9 cellular contexts compared by ENCODE assay signal in genomic region chr14:59161571-59162175, GRCh38. TPM values are rescaled to one million over a fixed set of nuclear protein-coding genes. Genes with fewer than 3 reads are reported as not detected.
A peak's percentile ranks its signal among the peaks of the same experiment; 100 is the strongest.
DNase-seq lines count a peak whose midpoint lies in the region; ATAC-seq, FAIRE-seq and TF ChIP-seq lines count a peak whose summit lies in the region.
"Had no signal": no experiment of that assay in that cellular context is flagged by ENCODE, and none has a peak within 500 bp of the region (broad histone marks: within the 10 kb centered on the region; RNA-seq: fewer than 3 reads in every experiment).

No MANE protein-coding gene starts in this region.

- DNase-seq in GM13976 (ENCODE audit: low spot score), result peak; percentile 25
- peak; percentile 15 for DNase-seq in amniotic stem cell (lab: John Stamatoyannopoulos, UW)
- no peak for DNase-seq in keratinocyte (ENCODE audit: low read depth, low spot score)
- DNase-seq in uterus, result peak; percentile 20 to 59
- no peak for DNase-seq in GDM1 (lab: John Stamatoyannopoulos, UW)
- DNase-seq: gastrocnemius medialis had no signal

- FAIRE-seq in keratinocyte (lab: Jason Lieb, UNC), result peak; percentile 62

- no peaks in the 10 kb centered on the region for H4K20me1 ChIP-seq in keratinocyte (ENCODE audit: control insufficient read depth, extremely low read depth, insufficient read depth, low read length)

- H3K27me3 ChIP-seq in keratinocyte (ENCODE audit: control insufficient read depth, extremely low read depth, insufficient read depth, low read length) (no peaks in the 10 kb centered on the region), uterus (no peaks in the 10 kb centered on the region)
- H3K27me3 ChIP-seq: gastrocnemius medialis had no signal

- H3K36me3 ChIP-seq in keratinocyte (ENCODE audit: control insufficient read depth in 2 of 2, extremely low read depth in 1 of 2, insufficient read depth in 2 of 2, low read length in 2 of 2) (no peaks in the 10 kb centered on the region), uterus (no peaks in the 10 kb centered on the region)
- H3K36me3 ChIP-seq: gastrocnemius medialis had no signal

- no peak overlapping the region for H3K9ac ChIP-seq in keratinocyte (ENCODE audit: control insufficient read depth, extremely low read depth, insufficient read depth, low read length)

- intact Hi-C loops in uterus (cut with DNase I; ENCODE audit: low total_unique reads), result no loop called here

- TF ChIP-seq POLR2A in uterus (IDR thresholded peaks at IDR 0.05), result no peak

- no peak overlapping the region for H2AFZ ChIP-seq in keratinocyte (ENCODE audit: control insufficient read depth, low read length)

- no peaks in the 10 kb centered on the region for H3K4me1 ChIP-seq in keratinocyte (ENCODE audit: control insufficient read depth, extremely low read depth, insufficient read depth, low read length)
- no peaks in the 10 kb centered on the region for H3K4me1 ChIP-seq in uterus
- H3K4me1 ChIP-seq: gastrocnemius medialis had no signal

- H3K4me3 ChIP-seq in keratinocyte (ENCODE audit: control insufficient read depth in 2 of 3, extremely low read depth in 1 of 3, insufficient read depth in 2 of 3, low read depth in 1 of 3, low read length in 3 of 3), result no peak overlapping the region
- no peak overlapping the region for H3K4me3 ChIP-seq in uterus
- H3K4me3 ChIP-seq: gastrocnemius medialis had no signal

- ATAC-seq in HG03342 (IDR thresholded peaks at IDR 0.05; ENCODE audit: unreplicated experiment) (peak; percentile 52), HG03521 (IDR thresholded peaks at IDR 0.05; ENCODE audit: unreplicated experiment) (no peak), GM19452 (IDR thresholded peaks at IDR 0.05; ENCODE audit: unreplicated experiment) (no peak)

- H3K9me3 ChIP-seq in keratinocyte (ENCODE audit: control insufficient read depth, low read depth, low read length) (no peaks in the 10 kb centered on the region), uterus (no peaks in the 10 kb centered on the region)
- H3K9me3 ChIP-seq: gastrocnemius medialis had no signal

- H3K27ac ChIP-seq in keratinocyte (ENCODE audit: control insufficient read depth, insufficient read depth, low read length), result no peak overlapping the region
- peak overlapping the region; percentile 38 to 53 for H3K27ac ChIP-seq in uterus
- H3K27ac ChIP-seq: gastrocnemius medialis had no signal

- no peak for TF ChIP-seq CTCF in GM13976 (IDR thresholded peaks at IDR 0.05; ENCODE audit: borderline replicate concordance, control extremely low read depth, extremely low read depth, insufficient read depth, missing control alignments)
- no peak for TF ChIP-seq CTCF in keratinocyte (optimal IDR thresholded peaks at IDR 0.05 in 1 of 3, IDR thresholded peaks at IDR 0.05 in 1 of 3, conservative IDR thresholded peaks at IDR 0.05 in 1 of 3; ENCODE audit: extremely low read depth in 1 of 3, insufficient read depth in 2 of 3, low read length in 3 of 3)
- no peak for TF ChIP-seq CTCF in uterus (IDR thresholded peaks at IDR 0.05)

- dilution Hi-C loops in keratinocyte (cut with MboI; ENCODE audit: extremely low pct_ligation_motif_present, low sequenced_read_pairs), result no loop called here

- H3K4me2 ChIP-seq in keratinocyte (ENCODE audit: control insufficient read depth, extremely low read depth, insufficient read depth, low read depth, low read length), result no peak overlapping the region

- no peaks in the 10 kb centered on the region for H3K79me2 ChIP-seq in keratinocyte (ENCODE audit: control insufficient read depth, insufficient read depth, low read length)

- no peaks in the 10 kb centered on the region for H3K9me1 ChIP-seq in keratinocyte (ENCODE audit: control insufficient read depth, extremely low read depth, insufficient read depth, low read length)

- in situ Hi-C loops in GM13976 (cut with MboI; ENCODE audit: low sequenced_read_pairs, unreplicated experiment), result no loop called here

RNA-seq across cellular contexts. Expression of gene DAAM1, which starts 26.8 kb away (rescaled TPM):
- polyA plus RNA-seq in keratinocyte, result 24.3 to 44.6 TPM (median 32.7 TPM) in 3 replicates
- polyA plus RNA-seq in keratinocyte (2011; ENCODE audit: low read depth), result 76.2 TPM
- polyA plus RNA-seq in keratinocyte (2011; cell fraction: cytosol; rRNA removed), result 21.9 and 44.6 TPM in 2 replicates
- 42.3 and 71.3 TPM in 2 replicates for polyA plus RNA-seq in keratinocyte (2011; cell fraction: nucleus; rRNA removed)
- 42.4 and 65.1 TPM in 2 replicates for polyA plus RNA-seq in keratinocyte (2012; ENCODE audit: low replicate concordance)
- 5.5 to 85.3 TPM (median 40.8 TPM) in 3 replicates for polyA minus RNA-seq in keratinocyte
- 12.9 TPM for polyA minus RNA-seq in keratinocyte (2011; cell fraction: cytosol; rRNA and poly(A)+ RNA removed)
- polyA minus RNA-seq in keratinocyte (2011; cell fraction: nucleus; rRNA and poly(A)+ RNA removed), result 53.9 and 87.1 TPM in 2 replicates
- 10 to 100 TPM; 13.5 to 72.7 (median 46.2) TPM for total RNA-seq in uterus

Comparison
In these comparisons a context has a peak if more than half of its experiments do, and no peak if none do; other contexts are left out.
1. DNase-seq: peak in GM13976 (single experiment), amniotic stem cell (single experiment) and uterus (2 of 2); none in keratinocyte (single experiment) and GDM1 (single experiment).